ENCODE assay signal across 32 cellular contexts in genomic region chr3:33704891-33705290, GRCh38.
"Had no signal": no experiment of that assay in that cellular context is flagged by ENCODE, and none has a peak within 500 bp of the region (broad histone marks: within the 10 kb centered on the region; RNA-seq: fewer than 3 reads in every experiment).

No MANE protein-coding gene starts in this region.

- H3K4me3 ChIP-seq: adrenal gland, body of pancreas, coronary artery, dorsolateral prefrontal cortex, heart right ventricle, pancreas, prostate gland, skin epidermis, stomach, thyroid gland, upper lobe of left lung, vagina had no signal

- H3K27me3 ChIP-seq: adrenal gland, body of pancreas, dorsolateral prefrontal cortex, heart right ventricle, pancreas, stomach, thyroid gland, upper lobe of left lung, vagina had no signal

- ATAC-seq: body of pancreas; esophagus mucosa; heart right ventricle; naive thymus-derived CD8-positive, alpha-beta T cell; pancreas; sciatic nerve had no signal

- H3K4me1 ChIP-seq: adrenal gland, body of pancreas, heart right ventricle, pancreas, prostate gland, stomach, thyroid gland, upper lobe of left lung had no signal

- H3K27ac ChIP-seq: adrenal gland, body of pancreas, coronary artery, dorsolateral prefrontal cortex, heart right ventricle, pancreas, prostate gland, skin epidermis, stomach, thyroid gland, upper lobe of left lung, vagina, VCaP had no signal

- DNase-seq: activated CD4-positive, alpha-beta T cell treated with anti-CD3 and anti-CD28 coated beads, Interleukin-2, amount 10 ng/mL, durations not matched to agents 7 days and 5 days; activated CD4-positive, CD25-positive, alpha-beta regulatory T cell treated with anti-CD3 and anti-CD28 coated beads, Interleukin-2, amount 50 U/mL, for 72 hours; activated CD8-positive, alpha-beta memory T cell treated with anti-CD3 and anti-CD28 coated beads for 24 hours; activated CD8-positive, alpha-beta memory T cell treated with anti-CD3 and anti-CD28 coated beads, Interleukin-2, amount 50 U/mL, for 48 hours; activated naive CD4-positive, alpha-beta T cell; activated T-cell treated with anti-CD3 and anti-CD28 coated beads, Interleukin-2, amount 50 U/mL, for 24 hours; adrenal gland; aorta; body of pancreas; dorsolateral prefrontal cortex; effector memory CD4-positive, alpha-beta T cell; foreskin fibroblast; heart right ventricle; midbrain; naive thymus-derived CD8-positive, alpha-beta T cell; nucleus accumbens; pancreas; retina; stimulated activated CD4-positive, alpha-beta T cell treated with anti-CD3 and anti-CD28 coated beads, Interleukin-12 subunit alpha, Interleukin-12 subunit beta, amount 100 ng/mL, for 4 hours; stimulated activated CD4-positive, alpha-beta T cell treated with anti-CD3 and anti-CD28 coated beads, Interleukin-4, amount 100 ng/mL, for 1 hour; stomach; SW 1271; T-helper 9 cell; thyroid gland; upper lobe of left lung had no signal

- H3K9me3 ChIP-seq: pancreas, prostate gland, thyroid gland had no signal

- H3K36me3 ChIP-seq: adrenal gland, heart right ventricle, pancreas, prostate gland, stomach, thyroid gland, upper lobe of left lung had no signal
